ENCODE assay signal across 18 cellular contexts in the genomic region with DNA sequence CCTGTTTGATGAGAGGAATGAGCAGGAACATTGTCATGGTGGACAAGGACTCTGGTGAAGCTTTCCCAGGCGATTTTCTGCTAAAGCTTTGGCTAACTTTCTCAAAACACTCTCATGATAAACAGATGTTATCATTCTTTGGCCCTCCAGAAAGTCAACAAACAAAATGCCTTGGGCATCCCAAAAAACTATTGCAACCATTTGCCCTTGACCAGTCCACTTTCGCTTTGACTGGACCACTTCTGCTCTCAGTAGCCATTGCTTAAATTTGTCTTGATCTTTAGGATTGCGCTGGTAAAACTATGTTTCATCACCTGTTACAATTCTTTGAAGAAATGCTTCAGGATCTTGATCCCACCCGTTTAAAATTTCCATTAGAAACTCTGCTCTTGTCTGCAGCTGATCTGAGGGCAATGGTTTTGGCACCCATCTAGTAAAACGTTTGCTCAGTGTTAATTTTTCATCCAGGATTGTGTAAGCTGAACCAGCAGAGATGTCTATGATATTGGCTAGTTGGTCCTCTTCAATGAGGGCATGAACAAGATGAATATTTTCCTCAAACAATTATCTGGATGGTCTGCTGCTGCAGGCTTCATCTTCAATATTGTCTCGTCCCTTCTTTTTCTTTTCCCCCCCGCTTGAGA. TPM values are rescaled to one million over a fixed set of nuclear protein-coding genes. Genes with fewer than 3 reads are reported as not detected.
DNase-seq lines count a peak whose midpoint lies in the region; ATAC-seq, FAIRE-seq and TF ChIP-seq lines count a peak whose summit lies in the region.
"Had no signal": no experiment of that assay in that cellular context is flagged by ENCODE, and none has a peak within 500 bp of the region (broad histone marks: within the 10 kb centered on the region; RNA-seq: fewer than 3 reads in every experiment).

No MANE protein-coding gene starts in this region.

- no peaks in the 10 kb centered on the region for H3F3A ChIP-seq in Loucy (ENCODE audit: low read depth)

- CTCF ChIA-PET in GM12878 (lab: Yijun Ruan, JAX): interaction anchor here (2.2 kb wide), 1 partner anchor 9 kb away, joined by 15 read pairs; no protein-coding TSS in a partner anchor

- TF ChIP-seq CTCF in Loucy (conservative IDR thresholded peaks at IDR 0.05; ENCODE audit: low read length) (no peak), GM12878 (IDR thresholded peaks at IDR 0.05 in 2 of 3, conservative IDR thresholded peaks at IDR 0.05 in 1 of 3; ENCODE audit: control insufficient read depth in 2 of 3, extremely low read depth in 1 of 3, insufficient read depth in 1 of 3, low read depth in 3 of 3, low read length in 3 of 3) (no peak)

- no peak overlapping the region for H3K4me3 ChIP-seq in Loucy (ENCODE audit: low read length, poor library complexity, severe bottlenecking)
- no peak overlapping the region for H3K4me3 ChIP-seq in GM12878
- H3K4me3 ChIP-seq: BLaER1 treated with 17β-estradiol and CSF1 and Interleukin-3, amounts not matched to agents 10 nM and 100 nM had no signal

- peaks cover 53% of the 10 kb centered on the region for H3K79me2 ChIP-seq in Loucy (ENCODE audit: insufficient read depth, low read length)
- H3K79me2 ChIP-seq in GM12878 (ENCODE audit: control insufficient read depth, insufficient read depth, low read length): peaks cover 1% of the 10 kb centered on the region; the same call in 1 of the 2 replicates

- TF ChIP-seq POLR2A in GM12878 (IDR thresholded peaks at IDR 0.05; ENCODE audit: low read depth, low read length): no peak

- no peak for TF ChIP-seq EP300 in GM12878 (IDR thresholded peaks at IDR 0.05; ENCODE audit: borderline replicate concordance in 1 of 2, control insufficient read depth in 1 of 2, low read depth in 2 of 2, low read length in 2 of 2)

- no peak overlapping the region for H3K27ac ChIP-seq in GM12878 (ENCODE audit: control insufficient read depth, insufficient read depth)
- H3K27ac ChIP-seq: BLaER1 treated with 17β-estradiol and CSF1 and Interleukin-3, amounts not matched to agents 10 nM and 100 nM had no signal

- SMC1A ChIA-PET in GM12878 (lab: Charles Lee; ENCODE audit: uncharacterized antibody, unreplicated experiment): interaction anchor here (0.9 kb wide), 1 partner anchor 9 kb away, joined by 3 read pairs; no protein-coding TSS in a partner anchor

- POLR2A ChIA-PET in GM12878 (lab: Charles Lee): interaction anchor here (1.3 kb wide), 1 partner anchor 13 kb away, joined by 4 read pairs; no protein-coding TSS in a partner anchor

- no peak for FAIRE-seq in GM12878 (lab: Jason Lieb, UNC)
- FAIRE-seq: D721Med, HTR-8/SVneo had no signal

- DNase-seq in CD1c-positive myeloid dendritic cell (ENCODE audit: extremely low spot score) (peak; percentile 42), GM12878 (ENCODE audit: low read depth, low spot score) (no peak), midbrain (lab: John Stamatoyannopoulos, UW) (peak; percentile 2), NCI-H524 treated with DMSO at 0.1 percent for 48 hours (lab: John Stamatoyannopoulos, UW) (no peak), ACHN (no peak)
- DNase-seq: 8988T; CD4-positive, alpha-beta memory T cell; COR-L47; DMS153; DMS79 treated with DMSO at 0.1 percent for 48 hours; GDM1; GOT3; H9 had no signal

- H2AFZ ChIP-seq in Loucy (ENCODE audit: low read length) (no peak overlapping the region), GM12878 (ENCODE audit: control insufficient read depth, low read depth, low read length) (no peak overlapping the region)

- H4K20me1 ChIP-seq in Loucy (ENCODE audit: insufficient read depth, low read length, poor library complexity, severe bottlenecking) (no peaks in the 10 kb centered on the region), GM12878 (ENCODE audit: control insufficient read depth, insufficient read depth) (no peaks in the 10 kb centered on the region)

- RAD21 ChIA-PET in GM12878 (lab: Charles Lee; ENCODE audit: unreplicated experiment): no interaction called here

- H3K9me3 ChIP-seq in Loucy (ENCODE audit: insufficient read depth, low read depth, low read length) (no peaks in the 10 kb centered on the region), GM12878 (replicated peaks; ENCODE audit: control insufficient read depth, insufficient read depth, low read length) (no peaks in the 10 kb centered on the region)
- H3K9me3 ChIP-seq: BLaER1 treated with 17β-estradiol and CSF1 and Interleukin-3, amounts not matched to agents 10 nM and 100 nM had no signal

- ATAC-seq in GM12878 (0 out of 3 replicates have a peak, but pooled peaks have one; percentile 29), GM19324 (IDR thresholded peaks at IDR 0.05; ENCODE audit: low FRiP score, unreplicated experiment) (no peak)

- intact Hi-C loops in GM12878 (cut with micrococcal nuclease; ENCODE audit: unreplicated experiment): no loop called here

- no peak for TF ChIP-seq RAD21 in GM12878 (IDR thresholded peaks at IDR 0.05; ENCODE audit: insufficient read depth, low read depth, low read length)

- WGBS in GM12878 (ENCODE audit: insufficient coverage, insufficient replicate concordance, low lambda C conversion rate, missing lambda C conversion rate): 78% methylated on average over 7 of the region's 7 CpGs

- H3K4me2 ChIP-seq in Loucy (ENCODE audit: low read depth, low read length, poor library complexity, severe bottlenecking) (peak overlapping the region; percentile 10), GM12878 (ENCODE audit: control insufficient read depth, insufficient read depth) (no peak overlapping the region; the same call in 1 of the 2 replicates)
- H3K4me2 ChIP-seq: BLaER1 treated with 17β-estradiol and CSF1 and Interleukin-3, amounts not matched to agents 10 nM and 100 nM had no signal

- in situ Hi-C loops in GM12878 (cut with MboI): no loop called here
- in situ Hi-C loops in ACHN (cut with HindIII; ENCODE audit: low pct_ligation_motif_present, low pct_unique_long_range_greater_than_20kb, low sequenced_read_pairs): no loop called here

- H3K4me1 ChIP-seq in Loucy (ENCODE audit: insufficient read depth, low read length, poor library complexity, severe bottlenecking) (peaks cover 41% of the 10 kb centered on the region), GM12878 (ENCODE audit: control insufficient read depth, insufficient read depth, low read length) (no peaks in the 10 kb centered on the region)

- no TSS peak for BruUV-seq in GM12878 (replicated peaks; lab: Mats Ljungman, UMichigan)

- H3K9me2 ChIP-seq in Loucy (replicated peaks; ENCODE audit: low read depth, low read length): no peaks in the 10 kb centered on the region

- H3K27me3 ChIP-seq in Loucy (ENCODE audit: insufficient read depth, low read length, poor library complexity, severe bottlenecking) (no peaks in the 10 kb centered on the region), GM12878 (replicated peaks in 1 of 2; ENCODE audit: control insufficient read depth in 2 of 2, insufficient read depth in 2 of 2, low read length in 1 of 2) (no peaks in the 10 kb centered on the region)
- H3K27me3 ChIP-seq: BLaER1 treated with 17β-estradiol and CSF1 and Interleukin-3, amounts not matched to agents 10 nM and 100 nM had no signal

- H3K36me3 ChIP-seq in Loucy (ENCODE audit: insufficient read depth, low read length) (peaks cover 11% of the 10 kb centered on the region; the same call in 1 of the 2 replicates), GM12878 (ENCODE audit: control insufficient read depth in 2 of 2, insufficient read depth in 2 of 2, low read length in 1 of 2) (peaks cover 0 to 3% of the 10 kb centered on the region in 2 experiments; a peak in 2 of 4 replicates)

- H3K9ac ChIP-seq in Loucy (ENCODE audit: low read depth, low read length, poor library complexity, severe bottlenecking) (no peak overlapping the region), GM12878 (ENCODE audit: control insufficient read depth, insufficient read depth, low read length) (no peak overlapping the region)
- H3K9ac ChIP-seq: BLaER1 treated with 17β-estradiol and CSF1 and Interleukin-3, amounts not matched to agents 10 nM and 100 nM had no signal

TF ChIP-seq in GM12878, 131 proteins besides CTCF, POLR2A, EP300 and RAD21 (continues in another document):
- TF ChIP-seq CBX3 (IDR thresholded peaks at IDR 0.05; ENCODE audit: borderline replicate concordance, low read depth) (no peak), MTA2 (IDR thresholded peaks at IDR 0.05; ENCODE audit: low read depth) (no peak)

RNA-seq across cellular contexts. Expression of a gene that starts 14.8 kb away (rescaled TPM):
- 94.2 and 97.3 TPM in 2 replicates for total RNA-seq in GM12878 (2013; cell fraction: nucleolus; rRNA removed)
- total RNA-seq in GM12878 (2014; rRNA removed) (93.2 and 102 TPM in 2 replicates), GM12878 (2014; rRNA removed; fragmentation: Illumina TruSeq; extraction: Trizol) (75.4 and 79.7 TPM in 2 replicates), GM12878 (2021) (78.8 and 89.7 TPM in 2 replicates)
- 41.7 TPM for polyA plus RNA-seq in GM12878 (2011; ENCODE audit: low read depth)
- polyA plus RNA-seq in GM12878 (2011; rRNA removed) (54.8 and 59.0 TPM in 2 replicates), GM12878 (2014; fragmentation: Illumina TruSeq; extraction: Trizol) (49.4 and 60.9 TPM in 2 replicates), GM12878 (2014; fragmentation: Nextera tagmentation; extraction: Ambion mirVana) (10 to 100 TPM in 1 of 2 experiments, 1 to 10 TPM in 1; 5.3 to 15.4 TPM), GM12878 (2014; rRNA removed) (75.5 and 79.3 TPM in 2 replicates), GM12878 (2016; fragmentation: Nextera tagmentation; extraction: Ambion mirVana) (10 to 100 TPM; 29.2 to 47.9 TPM)
- polyA plus RNA-seq in GM12878 (2011; cell fraction: cytosol; rRNA removed): 59.9 and 62.1 TPM in 2 replicates
- polyA plus RNA-seq in GM12878 (2011; cell fraction: nucleus; rRNA removed): 42.2 and 47.0 TPM in 2 replicates
- 70.2 and 70.7 TPM in 2 replicates for polyA plus RNA-seq in GM12878 (2012)
- polyA minus RNA-seq in GM12878 (2011; rRNA and poly(A)+ RNA removed): 86.2 and 97.2 TPM in 2 replicates
- 37.2 and 46.3 TPM in 2 replicates for polyA minus RNA-seq in GM12878 (2011; cell fraction: cytosol; rRNA and poly(A)+ RNA removed)
- polyA minus RNA-seq in GM12878 (2011; cell fraction: nucleus; rRNA and poly(A)+ RNA removed): 31.7 and 56.9 TPM in 2 replicates

RNA-seq across cellular contexts. Expression of a gene that starts 54.5 kb away (rescaled TPM):
- total RNA-seq in GM12878 (2013; cell fraction: nucleolus; rRNA removed): 8.1 and 10.4 TPM in 2 replicates
- 0.33 TPM in 1 of 2 replicates, not detected in the other for total RNA-seq in GM12878 (2014; rRNA removed)
- 0.54 and 0.55 TPM in 2 replicates for total RNA-seq in GM12878 (2014; rRNA removed; fragmentation: Illumina TruSeq; extraction: Trizol)
- total RNA-seq in GM12878 (2021): 0.40 and 0.44 TPM in 2 replicates
- polyA plus RNA-seq in GM12878 (2011; ENCODE audit: low read depth): not detected
- polyA plus RNA-seq in GM12878 (2011; rRNA removed): 0.13 and 0.31 TPM in 2 replicates
- polyA plus RNA-seq in GM12878 (2011; cell fraction: cytosol; rRNA removed): not detected in 2 replicates
- 0.63 and 1.2 TPM in 2 replicates for polyA plus RNA-seq in GM12878 (2011; cell fraction: nucleus; rRNA removed)
- polyA plus RNA-seq in GM12878 (2012): not detected in 2 replicates
- not detected in 2 replicates for polyA plus RNA-seq in GM12878 (2014; fragmentation: Illumina TruSeq; extraction: Trizol)
- polyA plus RNA-seq in GM12878 (2014; fragmentation: Nextera tagmentation; extraction: Ambion mirVana): under 1 TPM in 1 of 2 experiments, not detected in 1; 0.09 TPM
- polyA plus RNA-seq in GM12878 (2014; rRNA removed): 0.56 TPM in 1 of 2 replicates, not detected in the other
- under 1 TPM; 0.33 to 0.44 TPM for polyA plus RNA-seq in GM12878 (2016; fragmentation: Nextera tagmentation; extraction: Ambion mirVana)
- 1.8 and 2.3 TPM in 2 replicates for polyA minus RNA-seq in GM12878 (2011; rRNA and poly(A)+ RNA removed)
- not detected in 2 replicates for polyA minus RNA-seq in GM12878 (2011; cell fraction: cytosol; rRNA and poly(A)+ RNA removed)
- polyA minus RNA-seq in GM12878 (2011; cell fraction: nucleus; rRNA and poly(A)+ RNA removed): 3.0 and 4.8 TPM in 2 replicates
- total RNA-seq: H9 had no signal
- polyA plus RNA-seq: CD4-positive, alpha-beta memory T cell had no signal

Comparison
In these comparisons a context has a peak if more than half of its experiments do, and no peak if none do; other contexts are left out.
1. DNase-seq: peak in CD1c-positive myeloid dendritic cell (single experiment) and midbrain (single experiment); none in GM12878 (single experiment), NCI-H524 treated with DMSO at 0.1 percent for 48 hours (single experiment) and ACHN (single experiment).